ENCODE assay signal across 12 cellular contexts in genomic region chr17:78771758-78772382, GRCh38. TPM values are rescaled to one million over a fixed set of nuclear protein-coding genes. Genes with fewer than 3 reads are reported as not detected.
DNase-seq lines count a peak whose midpoint lies in the region; ATAC-seq and TF ChIP-seq lines count a peak whose summit lies in the region.
"Had no signal": no experiment of that assay in that cellular context is flagged by ENCODE, and none has a peak within 500 bp of the region (broad histone marks: within the 10 kb centered on the region; RNA-seq: fewer than 3 reads in every experiment).

No MANE protein-coding gene starts in this region.

- H3K4me1 Mint-ChIP-seq in activated naive CD8-positive, alpha-beta T cell treated with anti-CD3 and anti-CD28 coated beads for 36 hours = peaks cover 44% of the 10 kb centered on the region

- TF ChIP-seq CTCF in GM10248 (IDR thresholded peaks at IDR 0.05; ENCODE audit: control extremely low read depth, extremely low read depth, low read depth, missing control alignments) (no peak), sigmoid colon (IDR thresholded peaks at IDR 0.05) (no peak), uterus (IDR thresholded peaks at IDR 0.05) (no peak)

- H3K4me3 ChIP-seq in sigmoid colon (no peak overlapping the region), uterus (no peak overlapping the region)

- H3K36me3 ChIP-seq in sigmoid colon (no peaks in the 10 kb centered on the region), uterus (no peaks in the 10 kb centered on the region)

- TF ChIP-seq POLR2A in sigmoid colon (IDR thresholded peaks at IDR 0.05) (no peak), uterus (IDR thresholded peaks at IDR 0.05) (no peak)

- H3K27ac Mint-ChIP-seq in activated naive CD8-positive, alpha-beta T cell treated with anti-CD3 and anti-CD28 coated beads for 36 hours = peak overlapping the region; percentile 97

- DNase-seq in GM10248 (ENCODE audit: extremely low spot score) (peak; percentile 47), sigmoid colon (peak; percentile 7), NCI-H774 (lab: John Stamatoyannopoulos, UW) (no peak), uterus (no peak)
- no peak for DNase-seq in activated naive CD8-positive, alpha-beta T cell treated with anti-CD3 and anti-CD28 coated beads for 36 hours
- DNase-seq: Kasumi-1, NCI-H446, nucleus accumbens, Right ventricle myocardium superior, substantia nigra had no signal

- no peak for TF ChIP-seq EP300 in sigmoid colon (IDR thresholded peaks at IDR 0.05)

- intact Hi-C loops in sigmoid colon (cut with DNase I) = no loop called here
- intact Hi-C loops in uterus (cut with DNase I; ENCODE audit: low total_unique reads) = no loop called here

- H3K9me3 Mint-ChIP-seq in activated naive CD8-positive, alpha-beta T cell treated with anti-CD3 and anti-CD28 coated beads for 36 hours = no peaks in the 10 kb centered on the region

- peaks cover 22% of the 10 kb centered on the region for H3K36me3 Mint-ChIP-seq in activated naive CD8-positive, alpha-beta T cell treated with anti-CD3 and anti-CD28 coated beads for 36 hours

- H3K4me1 ChIP-seq in sigmoid colon = peaks cover 0 to 13% (median 4%) of the 10 kb centered on the region in 4 donors
- H3K4me1 ChIP-seq in uterus = no peaks in the 10 kb centered on the region

- H3K27ac ChIP-seq in sigmoid colon (peak overlapping the region in 1 of 4 donors; percentile 9), uterus (peak overlapping the region in 1 of 2 donors; percentile 32)

- H3K27me3 ChIP-seq in sigmoid colon = no peaks in the 10 kb centered on the region
- no peaks in the 10 kb centered on the region for H3K27me3 ChIP-seq in uterus

- POLR2A ChIA-PET in GM10248 (lab: Yijun Ruan, JAX) = interaction anchor here (0.6 to 1.2 kb wide), 3 partner anchors 8 to 74 kb away, joined by 3 to 7 read pairs (median 3); no protein-coding TSS in a partner anchor

- CTCF ChIA-PET in GM10248 (lab: Yijun Ruan, JAX) = interaction anchor here (1.0 to 4.8 kb wide), 8 partner anchors 8 to 63 kb away, joined by 3 to 32 read pairs (median 4); no protein-coding TSS in a partner anchor

- no peaks in the 10 kb centered on the region for H3K27me3 Mint-ChIP-seq in activated naive CD8-positive, alpha-beta T cell treated with anti-CD3 and anti-CD28 coated beads for 36 hours

- no peaks in the 10 kb centered on the region for H3K9me3 ChIP-seq in sigmoid colon
- no peaks in the 10 kb centered on the region for H3K9me3 ChIP-seq in uterus

- peak overlapping the region; percentile 70 for H3K4me3 Mint-ChIP-seq in activated naive CD8-positive, alpha-beta T cell treated with anti-CD3 and anti-CD28 coated beads for 36 hours

- WGBS in sigmoid colon, 2 donors = 44 to 74% methylated on average over 6 of the region's 6 CpGs

- ATAC-seq in HG02938 (IDR thresholded peaks at IDR 0.05; ENCODE audit: unreplicated experiment) (peak; percentile 50), GM19351 (IDR thresholded peaks at IDR 0.05; ENCODE audit: unreplicated experiment) (no peak)

RNA-seq across cellular contexts. Expression of gene CYTH1, which starts 10.2 kb away (rescaled TPM):
- 10 to 100 TPM; 88.9 to 89.6 TPM for total RNA-seq in activated naive CD8-positive, alpha-beta T cell treated with anti-CD3 and anti-CD28 coated beads for 36 hours
- total RNA-seq in sigmoid colon (10 to 100 TPM; 26.7 to 38.5 (median 35.2) TPM), uterus (10 to 100 TPM in 3 of 4 donors, 1 to 10 TPM in 1; 6.2 to 56.1 (median 44.3) TPM)
- polyA plus RNA-seq in sigmoid colon = 10 to 100 TPM; 56.5 to 83.8 (median 64.3) TPM

Comparison
In these comparisons a context has a peak if more than half of its experiments do, and no peak if none do; other contexts are left out.
1. DNase-seq: peak in GM10248 (single experiment) and sigmoid colon (single experiment); none in activated naive CD8-positive, alpha-beta T cell treated with anti-CD3 and anti-CD28 coated beads for 36 hours (single experiment), NCI-H774 (single experiment) and uterus (0 of 2).